Comparison of ENCODE assay signal across 16 cellular contexts in genomic region chr15:33586791-33587697, GRCh38.
"Had no signal": no experiment of that assay in that cellular context is flagged by ENCODE, and none has a peak within 500 bp of the region (broad histone marks: within the 10 kb centered on the region; RNA-seq: fewer than 3 reads in every experiment).

No MANE protein-coding gene starts in this region.

- DNase-seq: activated CD4-positive, alpha-beta T cell treated with anti-CD3 and anti-CD28 coated beads, Interleukin-2, amount 10 ng/mL, durations not matched to agents 24 days and 14 days; activated CD4-positive, CD25-positive, alpha-beta regulatory T cell; activated CD8-positive, alpha-beta memory T cell treated with anti-CD3 and anti-CD28 coated beads, Interleukin-2, amount 50 U/mL, for 48 hours; activated CD8-positive, alpha-beta T cell treated with anti-CD3 and anti-CD28 coated beads, Interleukin-2, amount 10 ng/mL, durations not matched to agents 7 days and 5 days; activated gamma-delta T cell treated with Interleukin-2 at 50 U/mL for 16 hours; activated naive CD8-positive, alpha-beta T cell treated with anti-CD3 and anti-CD28 coated beads for 36 hours; activated T-cell treated with anti-CD3 and anti-CD28 coated beads, Interleukin-2, amount 50 U/mL, for 72 hours; aorta; effector CD8-positive, alpha-beta T cell; gastrocnemius medialis; heart right ventricle; left colon; lower lobe of right lung; pancreas; stimulated activated CD4-positive, alpha-beta T cell treated with anti-CD3 and anti-CD28 coated beads, Interleukin-2, amount 100 ng/mL, for 48 hours had no signal

- H3K4me3 ChIP-seq: gastrocnemius medialis, heart right ventricle, lower lobe of right lung, pancreas had no signal

- ATAC-seq: activated CD8-positive, alpha-beta T cell treated with anti-CD3 and anti-CD28 coated beads, Interleukin-2, amount 10 ng/mL, durations not matched to agents 7 days and 5 days; activated T-cell treated with anti-CD3 and anti-CD28 coated beads, Interleukin-2, amount 50 U/mL, for 72 hours; gastrocnemius medialis; left colon; pancreas; stimulated activated memory B cell treated with anti-CD40 and anti-IgM and Interleukin-4, amounts not matched to agents 10 μg/mL and 1 μg/mL and 100 μg/mL, for 72 hours had no signal
